In the genomic region with DNA sequence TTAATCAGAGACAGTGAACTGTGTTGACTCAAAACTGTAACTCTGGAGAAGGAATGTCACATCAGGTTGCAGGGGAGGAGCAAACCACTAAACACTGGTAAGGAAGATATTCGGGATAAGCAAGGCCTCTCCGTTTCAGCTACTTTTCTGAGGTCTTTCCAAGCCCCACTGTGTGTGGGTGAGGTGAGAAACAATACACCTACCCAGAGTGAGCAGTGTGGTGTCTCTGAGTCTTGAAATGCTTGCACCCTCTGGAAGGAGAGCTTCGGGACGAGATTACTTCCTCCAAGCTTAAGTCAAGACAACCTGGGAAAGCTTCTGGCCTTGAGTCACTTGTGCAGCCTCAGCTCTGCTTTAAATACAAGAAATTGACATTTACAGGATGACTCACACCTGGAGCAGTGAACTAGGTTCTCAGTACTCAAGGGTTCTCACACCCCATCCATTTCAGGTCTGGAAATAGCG, we compare ENCODE assay signal across 9 cellular contexts. TPM values are rescaled to one million over a fixed set of nuclear protein-coding genes. Genes with fewer than 3 reads are reported as not detected.
DNase-seq lines count a peak whose midpoint lies in the region; ATAC-seq and TF ChIP-seq lines count a peak whose summit lies in the region.
"Had no signal": no experiment of that assay in that cellular context is flagged by ENCODE, and none has a peak within 500 bp of the region (broad histone marks: within the 10 kb centered on the region; RNA-seq: fewer than 3 reads in every experiment).

No MANE protein-coding gene starts in this region.

- 54% methylated on average over 5 of the region's 5 CpGs for WGBS in suprapubic skin

- H3K27ac Mint-ChIP-seq in activated naive CD4-positive, alpha-beta T cell treated with anti-CD3 and anti-CD28 coated beads, Interleukin-2, amount 10 ng/mL, durations not matched to agents 7 days and 5 days, result no peak overlapping the region
- no peak overlapping the region for H3K27ac Mint-ChIP-seq in activated naive CD4-positive, alpha-beta T cell treated with anti-CD3 and anti-CD28 coated beads, Interleukin-2, amount 50 U/mL, for 72 hours
- peak overlapping the region; percentile 71 for H3K27ac Mint-ChIP-seq in activated naive CD8-positive, alpha-beta T cell treated with anti-CD3 and anti-CD28 coated beads for 36 hours

- H3K27ac ChIP-seq in suprapubic skin, result peak overlapping the region; percentile 96

- no peak for DNase-seq in activated naive CD4-positive, alpha-beta T cell treated with anti-CD3 and anti-CD28 coated beads, Interleukin-2, amount 10 ng/mL, durations not matched to agents 7 days and 5 days
- no peak for DNase-seq in activated naive CD4-positive, alpha-beta T cell treated with anti-CD3 and anti-CD28 coated beads, Interleukin-2, amount 50 U/mL, for 72 hours (ENCODE audit: low spot score in 2 of 2)
- DNase-seq in activated naive CD8-positive, alpha-beta T cell treated with anti-CD3 and anti-CD28 coated beads for 36 hours, result no peak
- peak; percentile 76 for DNase-seq in kidney epithelial cell (ENCODE audit: low read depth)
- DNase-seq in suprapubic skin (ENCODE audit: low spot score in 2 of 2), result no peak
- no peak for DNase-seq in DMS 273 (lab: John Stamatoyannopoulos, UW; ENCODE audit: unreplicated experiment)
- no peak for DNase-seq in NCI-H774 (lab: John Stamatoyannopoulos, UW)
- no peak for DNase-seq in NCI-H1048 (lab: John Stamatoyannopoulos, UW)
- DNase-seq: NK-92 treated with Interleukin-12 subunit alpha and Interleukin-12 subunit beta, amount 100 ng/mL, for 24 hours had no signal

- H3K36me3 Mint-ChIP-seq in activated naive CD4-positive, alpha-beta T cell treated with anti-CD3 and anti-CD28 coated beads, Interleukin-2, amount 10 ng/mL, durations not matched to agents 7 days and 5 days, result peaks cover 15% of the 10 kb centered on the region
- H3K36me3 Mint-ChIP-seq in activated naive CD4-positive, alpha-beta T cell treated with anti-CD3 and anti-CD28 coated beads, Interleukin-2, amount 50 U/mL, for 72 hours, result peaks cover 21% of the 10 kb centered on the region in 2 donors
- H3K36me3 Mint-ChIP-seq in activated naive CD8-positive, alpha-beta T cell treated with anti-CD3 and anti-CD28 coated beads for 36 hours, result peaks cover 20% of the 10 kb centered on the region

- CTCF ChIA-PET in activated naive CD4-positive, alpha-beta T cell treated with anti-CD3 and anti-CD28 coated beads, Interleukin-2, amount 10 ng/mL, durations not matched to agents 7 days and 5 days (lab: Charles Lee), result interaction anchor here (1.3 to 3.0 kb wide), 2 partner anchors 43 to 66 kb away, joined by 6 to 13 read pairs; no protein-coding TSS in a partner anchor

- H3K27me3 Mint-ChIP-seq in activated naive CD4-positive, alpha-beta T cell treated with anti-CD3 and anti-CD28 coated beads, Interleukin-2, amount 10 ng/mL, durations not matched to agents 7 days and 5 days, result peaks cover 12% of the 10 kb centered on the region
- H3K27me3 Mint-ChIP-seq in activated naive CD8-positive, alpha-beta T cell treated with anti-CD3 and anti-CD28 coated beads for 36 hours, result peaks cover 3% of the 10 kb centered on the region

- H3K9me3 ChIP-seq in suprapubic skin, result no peaks in the 10 kb centered on the region

- no peak for TF ChIP-seq POLR2A in suprapubic skin (IDR thresholded peaks at IDR 0.05)

- H3K27me3 ChIP-seq in kidney epithelial cell (ENCODE audit: control insufficient read depth, insufficient read depth, low read length) (no peaks in the 10 kb centered on the region), suprapubic skin (no peaks in the 10 kb centered on the region)

- no peak for TF ChIP-seq EP300 in suprapubic skin (IDR thresholded peaks at IDR 0.05)

- no peak for ATAC-seq in activated naive CD4-positive, alpha-beta T cell treated with anti-CD3 and anti-CD28 coated beads, Interleukin-2, amount 50 U/mL, for 72 hours

- peak overlapping the region; percentile 29 for H3K4me3 Mint-ChIP-seq in activated naive CD4-positive, alpha-beta T cell treated with anti-CD3 and anti-CD28 coated beads, Interleukin-2, amount 10 ng/mL, durations not matched to agents 7 days and 5 days
- H3K4me3 Mint-ChIP-seq in activated naive CD8-positive, alpha-beta T cell treated with anti-CD3 and anti-CD28 coated beads for 36 hours, result peak overlapping the region; percentile 8

- peaks cover 61% of the 10 kb centered on the region for H3K4me1 Mint-ChIP-seq in activated naive CD4-positive, alpha-beta T cell treated with anti-CD3 and anti-CD28 coated beads, Interleukin-2, amount 10 ng/mL, durations not matched to agents 7 days and 5 days
- peaks cover 51% of the 10 kb centered on the region for H3K4me1 Mint-ChIP-seq in activated naive CD8-positive, alpha-beta T cell treated with anti-CD3 and anti-CD28 coated beads for 36 hours

- peaks cover 67% of the 10 kb centered on the region for H3K4me1 ChIP-seq in suprapubic skin

- H3K4me3 ChIP-seq in kidney epithelial cell (ENCODE audit: low read depth, low read length), result no peak overlapping the region
- H3K4me3 ChIP-seq in suprapubic skin, result no peak overlapping the region

- H3K36me3 ChIP-seq in kidney epithelial cell (ENCODE audit: control insufficient read depth, insufficient read depth, low read length) (no peaks in the 10 kb centered on the region), suprapubic skin (no peaks in the 10 kb centered on the region)

- no peak for TF ChIP-seq CTCF in kidney epithelial cell (IDR thresholded peaks at IDR 0.05; ENCODE audit: insufficient read depth, low read length, poor library complexity, severe bottlenecking)
- no peak for TF ChIP-seq CTCF in suprapubic skin (IDR thresholded peaks at IDR 0.05)

- no peaks in the 10 kb centered on the region for H3K9me3 Mint-ChIP-seq in activated naive CD4-positive, alpha-beta T cell treated with anti-CD3 and anti-CD28 coated beads, Interleukin-2, amount 10 ng/mL, durations not matched to agents 7 days and 5 days
- no peaks in the 10 kb centered on the region for H3K9me3 Mint-ChIP-seq in activated naive CD4-positive, alpha-beta T cell treated with anti-CD3 and anti-CD28 coated beads, Interleukin-2, amount 50 U/mL, for 72 hours
- H3K9me3 Mint-ChIP-seq in activated naive CD8-positive, alpha-beta T cell treated with anti-CD3 and anti-CD28 coated beads for 36 hours, result no peaks in the 10 kb centered on the region

RNA-seq across cellular contexts. Expression of a gene that starts 2.5 kb away (rescaled TPM):
- 10 to 100 TPM; 38.4 to 54.4 TPM for total RNA-seq in activated naive CD4-positive, alpha-beta T cell treated with anti-CD3 and anti-CD28 coated beads, Interleukin-2, amount 50 U/mL, for 72 hours
- total RNA-seq in activated naive CD8-positive, alpha-beta T cell treated with anti-CD3 and anti-CD28 coated beads for 36 hours, result 10 to 100 TPM; 27.1 to 28.3 TPM
- total RNA-seq in kidney epithelial cell (3.8 and 5.4 TPM in 2 replicates), suprapubic skin (10 to 100 TPM in 3 of 4 donors, 1 to 10 TPM in 1; 9.6 to 14.4 (median 11.9) TPM)

RNA-seq across cellular contexts. Expression of a gene that starts 57.4 kb away (rescaled TPM):
- under 1 TPM; 0.37 to 0.50 TPM for total RNA-seq in activated naive CD4-positive, alpha-beta T cell treated with anti-CD3 and anti-CD28 coated beads, Interleukin-2, amount 50 U/mL, for 72 hours
- under 1 TPM; 0.62 to 0.68 TPM for total RNA-seq in activated naive CD8-positive, alpha-beta T cell treated with anti-CD3 and anti-CD28 coated beads for 36 hours
- total RNA-seq in kidney epithelial cell (not detected in 2 replicates), suprapubic skin (not detected)
